9 cellular contexts compared by ENCODE assay signal in the genomic region with DNA sequence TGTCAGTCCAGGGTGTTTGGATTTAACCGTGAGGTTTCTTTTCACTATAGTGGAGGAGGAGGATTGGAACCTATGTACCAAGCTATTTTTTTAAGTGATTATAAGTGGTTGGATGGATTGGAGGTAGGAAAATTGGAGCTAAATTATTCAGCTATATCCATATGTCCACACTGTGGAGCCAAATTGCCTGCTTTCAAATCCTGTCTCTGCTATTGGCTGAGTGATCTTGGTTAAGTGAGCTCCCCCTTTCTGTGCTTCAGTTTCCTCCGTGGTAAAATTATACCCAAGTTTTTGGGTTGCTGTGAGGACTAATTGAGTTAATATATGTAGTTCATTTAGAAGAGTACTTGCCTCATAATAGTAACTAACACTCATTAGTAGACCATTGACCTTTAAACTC. TPM values are rescaled to one million over a fixed set of nuclear protein-coding genes. Genes with fewer than 3 reads are reported as not detected.
A peak's percentile ranks its signal among the peaks of the same experiment; 100 is the strongest.
DNase-seq lines count a peak whose midpoint lies in the region; ATAC-seq and TF ChIP-seq lines count a peak whose summit lies in the region.
"Had no signal": no experiment of that assay in that cellular context is flagged by ENCODE, and none has a peak within 500 bp of the region (broad histone marks: within the 10 kb centered on the region; RNA-seq: fewer than 3 reads in every experiment).

No MANE protein-coding gene starts in this region.

- H3K9me3 ChIP-seq in AG04450 (ENCODE audit: control insufficient read depth, insufficient read depth, low read length): no peaks in the 10 kb centered on the region; the same call in 1 of the 2 replicates
- no peaks in the 10 kb centered on the region for H3K9me3 ChIP-seq in fibroblast of lung (ENCODE audit: control insufficient read depth, insufficient read depth, low read depth, low read length)
- H3K9me3 ChIP-seq: right atrium auricular region had no signal

- H3K4me3 ChIP-seq in AG04450 (ENCODE audit: low read depth, low read length) (no peak overlapping the region), fibroblast of lung (replicated peaks in 1 of 4; ENCODE audit: control extremely low read depth in 1 of 4, insufficient read depth in 1 of 4, low read depth in 3 of 4, low read length in 4 of 4) (no peak overlapping the region), coronary artery (no peak overlapping the region)
- H3K4me3 ChIP-seq: right atrium auricular region had no signal

- ATAC-seq in GM18868 (IDR thresholded peaks at IDR 0.05; ENCODE audit: unreplicated experiment) (no peak), HG03139 (IDR thresholded peaks at IDR 0.05; ENCODE audit: unreplicated experiment) (no peak)

- peaks cover 17% of the 10 kb centered on the region for H3K79me2 ChIP-seq in fibroblast of lung (ENCODE audit: control insufficient read depth, insufficient read depth, low read length)

- H3K4me2 ChIP-seq in fibroblast of lung (ENCODE audit: extremely low read depth, insufficient read depth, low read length): no peak overlapping the region

- no peaks in the 10 kb centered on the region for H3K27me3 Mint-ChIP-seq in activated T-helper 1 cell treated with anti-CD3 and anti-CD28 coated beads, Interleukin-12 subunit alpha, Interleukin-12 subunit beta, Interleukin-2, Interleukin-4 antibody, amounts not matched to agents 30 ng/mL and 10 ng/mL and 1 ng/mL, durations not matched to agents 14 hours and 24 hours and 36 hours (ENCODE audit: insufficient read depth)

- H3K27me3 ChIP-seq in AG04450 (ENCODE audit: control insufficient read depth, insufficient read depth, low read length) (no peaks in the 10 kb centered on the region), fibroblast of lung (ENCODE audit: control insufficient read depth, insufficient read depth, low read length) (no peaks in the 10 kb centered on the region)
- H3K27me3 ChIP-seq: right atrium auricular region had no signal

- intact Hi-C loops in activated T-helper 1 cell treated with anti-CD3 and anti-CD28 coated beads, Interleukin-12 subunit alpha, Interleukin-12 subunit beta, Interleukin-2, Interleukin-4 antibody, amounts not matched to agents 30 ng/mL and 10 ng/mL and 1 ng/mL, durations not matched to agents 14 hours and 24 hours and 36 hours (cut with micrococcal nuclease): no loop called here

- H2AFZ ChIP-seq in fibroblast of lung (ENCODE audit: low read length): no peak overlapping the region

- H3K4me1 ChIP-seq in fibroblast of lung (ENCODE audit: control insufficient read depth, extremely low read depth, insufficient read depth, low read length): peaks cover 7% of the 10 kb centered on the region

- no peaks in the 10 kb centered on the region for H3K9me3 Mint-ChIP-seq in activated T-helper 1 cell treated with anti-CD3 and anti-CD28 coated beads, Interleukin-12 subunit alpha, Interleukin-12 subunit beta, Interleukin-2, Interleukin-4 antibody, amounts not matched to agents 30 ng/mL and 10 ng/mL and 1 ng/mL, durations not matched to agents 14 hours and 24 hours and 36 hours

- H4K20me1 ChIP-seq in fibroblast of lung (ENCODE audit: control insufficient read depth, extremely low read depth, insufficient read depth, low read length): no peaks in the 10 kb centered on the region

- peak; percentile 41 for DNase-seq in AG04450 (ENCODE audit: low read depth, low spot score)
- DNase-seq in H4 (ENCODE audit: low spot score): peak; percentile 21
- peak; percentile 46 for DNase-seq in OCI-M1 (lab: John Stamatoyannopoulos, UW)
- peak; percentile 60 to 83 for DNase-seq in fibroblast of lung (ENCODE audit: low read depth in 2 of 2)
- DNase-seq in coronary artery (ENCODE audit: low spot score): no peak
- DNase-seq in activated T-helper 1 cell treated with anti-CD3 and anti-CD28 coated beads, Interleukin-12 subunit alpha, Interleukin-12 subunit beta, Interleukin-2, Interleukin-4 antibody, amounts not matched to agents 30 ng/mL and 10 ng/mL and 1 ng/mL, durations not matched to agents 14 hours and 24 hours and 36 hours (ENCODE audit: low spot score): no peak

- peaks cover 28% of the 10 kb centered on the region for H3K4me1 Mint-ChIP-seq in activated T-helper 1 cell treated with anti-CD3 and anti-CD28 coated beads, Interleukin-12 subunit alpha, Interleukin-12 subunit beta, Interleukin-2, Interleukin-4 antibody, amounts not matched to agents 30 ng/mL and 10 ng/mL and 1 ng/mL, durations not matched to agents 14 hours and 24 hours and 36 hours (ENCODE audit: low read depth)

- CTCF ChIA-PET in AG04450 (lab: Charles Lee): interaction anchor here (0.5 to 4.1 kb wide), 34 partner anchors 9 to 463 kb away, joined by 3 to 48 read pairs (median 4); a partner anchor contains a TSS

- H3K9ac ChIP-seq in fibroblast of lung (ENCODE audit: insufficient read depth, low read length): no peak overlapping the region

- H3K27ac Mint-ChIP-seq in activated T-helper 1 cell treated with anti-CD3 and anti-CD28 coated beads, Interleukin-12 subunit alpha, Interleukin-12 subunit beta, Interleukin-2, Interleukin-4 antibody, amounts not matched to agents 30 ng/mL and 10 ng/mL and 1 ng/mL, durations not matched to agents 14 hours and 24 hours and 36 hours: no peak overlapping the region

- peaks cover 8% of the 10 kb centered on the region for H3K36me3 Mint-ChIP-seq in activated T-helper 1 cell treated with anti-CD3 and anti-CD28 coated beads, Interleukin-12 subunit alpha, Interleukin-12 subunit beta, Interleukin-2, Interleukin-4 antibody, amounts not matched to agents 30 ng/mL and 10 ng/mL and 1 ng/mL, durations not matched to agents 14 hours and 24 hours and 36 hours (ENCODE audit: low read depth)

- H3K4me3 Mint-ChIP-seq in activated T-helper 1 cell treated with anti-CD3 and anti-CD28 coated beads, Interleukin-12 subunit alpha, Interleukin-12 subunit beta, Interleukin-2, Interleukin-4 antibody, amounts not matched to agents 30 ng/mL and 10 ng/mL and 1 ng/mL, durations not matched to agents 14 hours and 24 hours and 36 hours: no peak overlapping the region

- POLR2A ChIA-PET in AG04450 (lab: Yijun Ruan, JAX): no interaction called here

- H3K36me3 ChIP-seq in fibroblast of lung (ENCODE audit: control insufficient read depth, insufficient read depth, low read length): no peaks in the 10 kb centered on the region

- H3K27ac ChIP-seq in AG04450 (ENCODE audit: low read depth, low read length) (no peak overlapping the region), fibroblast of lung (ENCODE audit: insufficient read depth, low read length) (no peak overlapping the region), coronary artery (no peak overlapping the region)
- H3K27ac ChIP-seq: right atrium auricular region had no signal

- TF ChIP-seq CTCF in AG04450 (IDR thresholded peaks at IDR 0.05; ENCODE audit: low read depth, low read length) (peak; percentile 55), fibroblast of lung (conservative IDR thresholded peaks at IDR 0.05 in 1 of 2, IDR thresholded peaks at IDR 0.05 in 1 of 2; ENCODE audit: low read depth in 1 of 2, low read length in 2 of 2) (peak; percentile 47 to 52), coronary artery (IDR thresholded peaks at IDR 0.05) (no peak)

RNA-seq across cellular contexts. Expression of a gene that starts 2.5 kb away (rescaled TPM):
- polyA plus RNA-seq in AG04450 (2011; rRNA removed) (2.2 and 4.4 TPM in 2 replicates), fibroblast of lung (2.4 and 6.9 TPM in 2 replicates)
- 1.1 and 1.6 TPM in 2 replicates for polyA minus RNA-seq in AG04450 (2011; rRNA and poly(A)+ RNA removed)
- 2.3 and 9.6 TPM in 2 replicates for total RNA-seq in H4 (2014; rRNA removed; shearing (Covaris generic))
- 1.0 and 1.7 TPM in 2 replicates for total RNA-seq in fibroblast of lung
- polyA plus RNA-seq in fibroblast of lung (2012): 1.6 and 5.5 TPM in 2 replicates
- polyA minus RNA-seq in fibroblast of lung (ENCODE audit: low replicate concordance): 1.6 and 2.7 TPM in 2 replicates
- total RNA-seq in activated T-helper 1 cell treated with anti-CD3 and anti-CD28 coated beads, Interleukin-12 subunit alpha, Interleukin-12 subunit beta, Interleukin-2, Interleukin-4 antibody, amounts not matched to agents 30 ng/mL and 10 ng/mL and 1 ng/mL, durations not matched to agents 14 hours and 24 hours and 36 hours: 24.6 and 26.0 TPM in 2 replicates

RNA-seq across cellular contexts. Expression of a gene that starts 3.1 kb away (rescaled TPM):
- polyA plus RNA-seq in AG04450 (2011; rRNA removed): 19.1 and 27.9 TPM in 2 replicates
- 18.4 and 34.8 TPM in 2 replicates for polyA minus RNA-seq in AG04450 (2011; rRNA and poly(A)+ RNA removed)
- 10.7 and 11.0 TPM in 2 replicates for total RNA-seq in H4 (2014; rRNA removed; shearing (Covaris generic))
- total RNA-seq in fibroblast of lung: 27.2 and 28.6 TPM in 2 replicates
- polyA plus RNA-seq in fibroblast of lung: 20.0 and 20.5 TPM in 2 replicates
- polyA plus RNA-seq in fibroblast of lung (2012): 16.1 and 17.0 TPM in 2 replicates
- polyA minus RNA-seq in fibroblast of lung (ENCODE audit: low replicate concordance): 2.4 and 3.5 TPM in 2 replicates
- 84.4 and 95.5 TPM in 2 replicates for total RNA-seq in activated T-helper 1 cell treated with anti-CD3 and anti-CD28 coated beads, Interleukin-12 subunit alpha, Interleukin-12 subunit beta, Interleukin-2, Interleukin-4 antibody, amounts not matched to agents 30 ng/mL and 10 ng/mL and 1 ng/mL, durations not matched to agents 14 hours and 24 hours and 36 hours

RNA-seq across cellular contexts. Expression of a gene that starts 34.7 kb away (rescaled TPM):
- polyA plus RNA-seq in AG04450 (2011; rRNA removed) (206 and 217 TPM in 2 replicates), fibroblast of lung (88.4 and 100 TPM in 2 replicates)
- 256 and 371 TPM in 2 replicates for polyA minus RNA-seq in AG04450 (2011; rRNA and poly(A)+ RNA removed)
- 166 and 199 TPM in 2 replicates for total RNA-seq in H4 (2014; rRNA removed; shearing (Covaris generic))
- 538 and 595 TPM in 2 replicates for total RNA-seq in fibroblast of lung
- 108 and 117 TPM in 2 replicates for polyA plus RNA-seq in fibroblast of lung (2012)
- 80.0 and 90.3 TPM in 2 replicates for polyA minus RNA-seq in fibroblast of lung (ENCODE audit: low replicate concordance)
- total RNA-seq in activated T-helper 1 cell treated with anti-CD3 and anti-CD28 coated beads, Interleukin-12 subunit alpha, Interleukin-12 subunit beta, Interleukin-2, Interleukin-4 antibody, amounts not matched to agents 30 ng/mL and 10 ng/mL and 1 ng/mL, durations not matched to agents 14 hours and 24 hours and 36 hours: 208 and 217 TPM in 2 replicates

Comparison
In these comparisons a context has a peak if more than half of its experiments do, and no peak if none do; other contexts are left out.
1. DNase-seq: peak in AG04450 (single experiment), H4 (single experiment), OCI-M1 (single experiment) and fibroblast of lung (2 of 2); none in coronary artery (single experiment) and activated T-helper 1 cell treated with anti-CD3 and anti-CD28 coated beads, Interleukin-12 subunit alpha, Interleukin-12 subunit beta, Interleukin-2, Interleukin-4 antibody, amounts not matched to agents 30 ng/mL and 10 ng/mL and 1 ng/mL, durations not matched to agents 14 hours and 24 hours and 36 hours (single experiment).